In the genomic region with DNA sequence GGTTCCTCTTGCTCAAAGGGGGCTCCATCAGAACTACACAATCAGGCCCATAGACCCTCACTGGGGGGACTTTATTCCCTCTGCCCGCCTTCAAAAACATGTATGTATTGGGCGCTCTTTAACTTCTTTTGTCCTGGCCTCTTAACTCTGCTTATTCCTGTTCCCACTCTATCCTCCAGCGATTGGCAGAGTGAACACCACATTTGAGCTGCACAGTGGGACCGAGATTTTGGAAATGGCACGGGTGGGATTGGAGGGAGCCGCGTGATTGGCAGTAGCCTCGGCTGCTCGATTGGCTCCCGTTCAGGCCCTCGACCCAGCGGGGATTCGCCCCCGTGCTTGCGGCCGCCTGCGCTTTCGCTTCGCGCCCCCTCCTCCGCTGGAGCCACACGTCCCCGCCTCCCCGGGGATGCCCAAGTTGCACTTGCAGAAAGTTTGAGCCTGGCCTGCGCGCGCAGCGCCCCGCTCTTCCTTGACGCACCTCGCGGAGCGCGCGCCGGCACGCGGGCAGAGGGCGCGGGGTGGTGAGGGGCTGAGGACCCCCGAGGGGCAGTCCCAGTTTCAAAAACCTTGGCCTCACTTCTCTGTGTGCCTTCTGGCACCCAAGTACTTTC, we compare ENCODE assay signal across 8 cellular contexts. TPM values are rescaled to one million over a fixed set of nuclear protein-coding genes. Genes with fewer than 3 reads are reported as not detected.
DNase-seq lines count a peak whose midpoint lies in the region; ATAC-seq and TF ChIP-seq lines count a peak whose summit lies in the region.

TSS of gene ZIC5 (minus strand) at position 192 of the 614 bp plus-strand sequence. CDS start at position 28, 164 bp downstream.

- ATAC-seq in Right ventricle myocardium inferior, result no peak

- intact Hi-C loops in Right ventricle myocardium inferior (cut with DNase I), result no loop called here

- H3K4me3 Mint-ChIP-seq in chondrocyte (ENCODE audit: unreplicated experiment), result peak within 1 kb of the TSS; percentile 74
- peak within 1 kb of the TSS; percentile 80 for H3K4me3 Mint-ChIP-seq in osteocyte (ENCODE audit: unreplicated experiment)

- no peaks in the 10 kb centered on the region for H3K9me3 Mint-ChIP-seq in chondrocyte (ENCODE audit: low read depth)
- H3K9me3 Mint-ChIP-seq in osteocyte (ENCODE audit: unreplicated experiment), result no peaks in the 10 kb centered on the region

- H3K36me3 Mint-ChIP-seq in chondrocyte (ENCODE audit: low read depth), result peaks cover 1% of the 10 kb centered on the region
- peaks cover 6% of the 10 kb centered on the region for H3K36me3 Mint-ChIP-seq in osteocyte (ENCODE audit: unreplicated experiment)

- DNase-seq in G401 (ENCODE audit: low spot score) (peak; percentile 91), NCI-H2107 (lab: John Stamatoyannopoulos, UW) (peak; percentile 78), chondrocyte (ENCODE audit: low spot score) (peak; percentile 95), osteocyte (ENCODE audit: extremely low spot score, unreplicated experiment) (peak; percentile 95), Right ventricle myocardium inferior (ENCODE audit: missing footprints) (no peak)
- no peak for DNase-seq in stimulated activated naive CD4-positive, alpha-beta T cell (lab: John Stamatoyannopoulos, UW)
- no peak for DNase-seq in stimulated activated CD4-positive, alpha-beta T cell treated with anti-CD3 and anti-CD28 coated beads, Interleukin-15, amount 100 ng/mL, for 24 hours
- DNase-seq in NK-92 treated with Interleukin-12 subunit alpha and Interleukin-12 subunit beta, amount 100 ng/mL, for 24 hours (lab: John Stamatoyannopoulos, UW), result no peak

- in situ Hi-C loops in G401 (cut with HindIII; ENCODE audit: low sequenced_read_pairs), result no loop called here

- no peak for TF ChIP-seq CTCF in chondrocyte (IDR thresholded peaks at IDR 0.05)
- TF ChIP-seq CTCF in osteocyte (IDR thresholded peaks at IDR 0.05), result no peak

- H3K27ac Mint-ChIP-seq in chondrocyte (ENCODE audit: unreplicated experiment) (peak within 1 kb of the TSS; percentile 85), osteocyte (ENCODE audit: unreplicated experiment) (peak within 1 kb of the TSS; percentile 91)

- H3K4me1 Mint-ChIP-seq in chondrocyte (ENCODE audit: low read depth), result peaks cover 30% of the 10 kb centered on the region
- peaks cover 19% of the 10 kb centered on the region for H3K4me1 Mint-ChIP-seq in osteocyte (ENCODE audit: unreplicated experiment)

- peaks cover 1% of the 10 kb centered on the region for H3K27me3 Mint-ChIP-seq in chondrocyte (ENCODE audit: low read depth)
- peaks cover 5% of the 10 kb centered on the region for H3K27me3 Mint-ChIP-seq in osteocyte (ENCODE audit: unreplicated experiment)

RNA-seq across cellular contexts. Expression of gene ZIC5, which starts in this region (rescaled TPM):
- 7.1 and 10.1 TPM in 2 replicates for total RNA-seq in G401 (2014; rRNA removed; shearing (Covaris generic))
- total RNA-seq in chondrocyte (2.7 to 5.8 TPM (median 3.1 TPM) in 3 replicates), osteocyte (8.8 and 9.4 TPM in 2 replicates), Right ventricle myocardium inferior (not detected)

Comparison
In these comparisons a context has a peak if more than half of its experiments do, and no peak if none do; other contexts are left out.
1. DNase-seq: peak in G401 (single experiment), NCI-H2107 (single experiment), chondrocyte (single experiment) and osteocyte (single experiment); none in stimulated activated naive CD4-positive, alpha-beta T cell (0 of 6), stimulated activated CD4-positive, alpha-beta T cell treated with anti-CD3 and anti-CD28 coated beads, Interleukin-15, amount 100 ng/mL, for 24 hours (single experiment), NK-92 treated with Interleukin-12 subunit alpha and Interleukin-12 subunit beta, amount 100 ng/mL, for 24 hours (single experiment) and Right ventricle myocardium inferior (single experiment).